In the genomic region with DNA sequence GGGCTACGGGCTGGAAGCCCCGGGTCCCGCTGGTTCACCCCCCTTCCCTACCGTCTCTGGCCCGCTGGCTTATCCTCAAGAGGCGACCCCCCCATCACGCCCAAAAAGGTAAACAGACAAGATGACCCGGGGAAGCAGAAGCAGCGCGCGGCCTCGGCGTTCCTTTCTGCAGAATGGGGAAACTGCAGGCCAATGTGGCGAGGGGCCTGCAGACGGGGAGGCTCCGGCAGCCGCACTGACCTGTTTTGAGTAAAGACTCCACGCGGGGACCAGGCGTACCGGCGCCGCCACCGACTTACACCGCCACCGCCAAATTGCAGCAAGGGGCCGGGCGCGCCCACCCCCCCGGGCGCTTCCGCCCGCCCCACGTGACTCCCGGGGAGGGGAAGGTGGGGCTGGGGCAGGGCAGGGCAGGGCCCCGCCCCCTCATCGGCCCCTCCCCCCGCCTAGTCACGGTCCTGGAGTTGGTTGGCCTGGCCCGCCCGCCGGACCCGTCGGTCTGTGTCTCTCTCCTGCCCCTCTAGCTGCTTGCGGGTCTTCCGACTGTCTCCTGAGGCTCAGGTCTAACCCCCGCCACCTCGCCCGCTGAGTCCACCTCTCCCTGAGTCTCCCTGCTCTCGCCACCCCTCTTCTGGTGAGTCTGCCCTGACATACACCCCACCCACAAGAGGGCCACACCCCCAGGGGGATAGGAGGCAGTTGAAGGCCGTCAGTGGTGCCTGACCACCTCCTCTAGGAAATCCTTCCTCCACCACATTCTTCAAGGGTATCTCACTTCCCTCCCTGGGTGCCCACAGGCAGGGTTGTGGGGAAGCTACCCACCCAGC, we compare ENCODE assay signal across 1 cellular context.
A peak's percentile ranks its signal among the peaks of the same experiment; 100 is the strongest.
TF ChIP-seq lines count a peak whose summit lies in the region.

A gene (minus strand): TSS at position 321 of the 827 bp plus-strand sequence. CDS start 25,280 bp downstream, outside the sequence.

TF ChIP-seq in HepG2, 621 proteins besides CTCF, POLR2A, EP300 and RAD21 (continued from another document and continues in another):
- TF ChIP-seq, protein P1, sequence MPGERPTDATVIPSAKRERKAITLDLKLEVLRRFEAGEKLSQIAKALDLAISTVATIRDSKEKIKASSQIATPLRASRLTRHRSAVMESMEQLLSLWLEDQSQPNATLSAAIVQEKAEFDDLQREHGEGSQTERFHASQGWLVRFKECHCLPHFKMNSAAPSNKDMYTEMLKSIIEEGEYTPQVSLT (CRISPR knock-in tag; IDR thresholded peaks at IDR 0.05; ENCODE audit: borderline replicate concordance, low read depth), result no peak
- TF ChIP-seq ZNF616 (CRISPR knock-in tag; IDR thresholded peaks at IDR 0.05; ENCODE audit: low read depth) (no peak), RAD51 (IDR thresholded peaks at IDR 0.05; ENCODE audit: borderline replicate concordance) (peak; percentile 61), SP2 (CRISPR knock-in tag; IDR thresholded peaks at IDR 0.05) (0 out of 2 replicates have a peak, but pooled peaks have one; percentile 37), SMAD9 (CRISPR knock-in tag; IDR thresholded peaks at IDR 0.05) (0 out of 2 replicates have a peak, but pooled peaks have one; percentile 21), RARG (CRISPR knock-in tag; IDR thresholded peaks at IDR 0.05; ENCODE audit: low read depth) (no peak), SIN3A (IDR thresholded peaks at IDR 0.05; ENCODE audit: borderline replicate concordance, low read depth, low read length) (peak; percentile 43; the same call in 1 of the 2 replicates), FOXK1 (CRISPR knock-in tag; IDR thresholded peaks at IDR 0.05; ENCODE audit: borderline replicate concordance, low read depth) (no peak; the same call in 1 of the 2 replicates), MEIS2 (CRISPR knock-in tag; IDR thresholded peaks at IDR 0.05) (no peak), ZNF775 (CRISPR knock-in tag; IDR thresholded peaks at IDR 0.05; ENCODE audit: borderline replicate concordance) (no peak), RBM22 (optimal IDR thresholded peaks at IDR 0.05; ENCODE audit: low read length) (peak; percentile 54), HES4 (CRISPR knock-in tag; IDR thresholded peaks at IDR 0.05; ENCODE audit: borderline replicate concordance) (0 out of 2 replicates have a peak, but pooled peaks have one; percentile 46), ELF1 (CRISPR knock-in tag; IDR thresholded peaks at IDR 0.05) (0 out of 2 replicates have a peak, but pooled peaks have one; percentile 6), RBM39 (IDR thresholded peaks at IDR 0.05; ENCODE audit: low read depth, low read length, poor library complexity, severe bottlenecking) (peak; percentile 65), CREM (IDR thresholded peaks at IDR 0.05) (no peak), CREM (CRISPR knock-in tag; IDR thresholded peaks at IDR 0.05) (no peak), KDM2A (CRISPR knock-in tag; IDR thresholded peaks at IDR 0.05; ENCODE audit: borderline replicate concordance, low read depth) (peak; percentile 79; the same call in 1 of the 2 replicates), KLF13 (CRISPR knock-in tag; IDR thresholded peaks at IDR 0.05) (no peak), ZSCAN25 (CRISPR knock-in tag; IDR thresholded peaks at IDR 0.05) (no peak), HNRNPK (IDR thresholded peaks at IDR 0.05; ENCODE audit: low read depth, low read length, poor library complexity, severe bottlenecking) (peak; percentile 63), MED1 (CRISPR knock-in tag; IDR thresholded peaks at IDR 0.05) (no peak; the same call in 1 of the 2 replicates), ZNF607 (CRISPR knock-in tag; IDR thresholded peaks at IDR 0.05; ENCODE audit: borderline replicate concordance) (peak; percentile 47; the same call in 1 of the 2 replicates), ZSCAN30 (CRISPR knock-in tag; IDR thresholded peaks at IDR 0.05) (0 out of 2 replicates have a peak, but pooled peaks have one; percentile 26)
- TF ChIP-seq, protein P2, sequence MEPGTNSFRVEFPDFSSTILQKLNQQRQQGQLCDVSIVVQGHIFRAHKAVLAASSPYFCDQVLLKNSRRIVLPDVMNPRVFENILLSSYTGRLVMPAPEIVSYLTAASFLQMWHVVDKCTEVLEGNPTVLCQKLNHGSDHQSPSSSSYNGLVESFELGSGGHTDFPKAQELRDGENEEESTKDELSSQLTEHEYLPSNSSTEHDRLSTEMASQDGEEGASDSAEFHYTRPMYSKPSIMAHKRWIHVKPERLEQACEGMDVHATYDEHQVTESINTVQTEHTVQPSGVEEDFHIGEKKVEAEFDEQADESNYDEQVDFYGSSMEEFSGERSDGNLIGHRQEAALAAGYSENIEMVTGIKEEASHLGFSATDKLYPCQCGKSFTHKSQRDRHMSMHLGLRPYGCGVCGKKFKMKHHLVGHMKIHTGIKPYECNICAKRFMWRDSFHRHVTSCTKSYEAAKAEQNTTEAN (CRISPR knock-in tag; conservative IDR thresholded peaks at IDR 0.05), result no peak
- TF ChIP-seq, protein P3, sequence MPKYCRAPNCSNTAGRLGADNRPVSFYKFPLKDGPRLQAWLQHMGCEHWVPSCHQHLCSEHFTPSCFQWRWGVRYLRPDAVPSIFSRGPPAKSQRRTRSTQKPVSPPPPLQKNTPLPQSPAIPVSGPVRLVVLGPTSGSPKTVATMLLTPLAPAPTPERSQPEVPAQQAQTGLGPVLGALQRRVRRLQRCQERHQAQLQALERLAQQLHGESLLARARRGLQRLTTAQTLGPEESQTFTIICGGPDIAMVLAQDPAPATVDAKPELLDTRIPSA (CRISPR knock-in tag; IDR thresholded peaks at IDR 0.05; ENCODE audit: borderline replicate concordance), result 0 out of 2 replicates have a peak, but pooled peaks have one; percentile 72
- TF ChIP-seq, protein P4, sequence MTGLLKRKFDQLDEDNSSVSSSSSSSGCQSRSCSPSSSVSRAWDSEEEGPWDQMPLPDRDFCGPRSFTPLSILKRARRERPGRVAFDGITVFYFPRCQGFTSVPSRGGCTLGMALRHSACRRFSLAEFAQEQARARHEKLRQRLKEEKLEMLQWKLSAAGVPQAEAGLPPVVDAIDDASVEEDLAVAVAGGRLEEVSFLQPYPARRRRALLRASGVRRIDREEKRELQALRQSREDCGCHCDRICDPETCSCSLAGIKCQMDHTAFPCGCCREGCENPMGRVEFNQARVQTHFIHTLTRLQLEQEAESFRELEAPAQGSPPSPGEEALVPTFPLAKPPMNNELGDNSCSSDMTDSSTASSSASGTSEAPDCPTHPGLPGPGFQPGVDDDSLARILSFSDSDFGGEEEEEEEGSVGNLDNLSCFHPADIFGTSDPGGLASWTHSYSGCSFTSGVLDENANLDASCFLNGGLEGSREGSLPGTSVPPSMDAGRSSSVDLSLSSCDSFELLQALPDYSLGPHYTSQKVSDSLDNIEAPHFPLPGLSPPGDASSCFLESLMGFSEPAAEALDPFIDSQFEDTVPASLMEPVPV (CRISPR knock-in tag; IDR thresholded peaks at IDR 0.05), result peak; percentile 70; the same call in 1 of the 2 replicates
- TF ChIP-seq, protein P5, sequence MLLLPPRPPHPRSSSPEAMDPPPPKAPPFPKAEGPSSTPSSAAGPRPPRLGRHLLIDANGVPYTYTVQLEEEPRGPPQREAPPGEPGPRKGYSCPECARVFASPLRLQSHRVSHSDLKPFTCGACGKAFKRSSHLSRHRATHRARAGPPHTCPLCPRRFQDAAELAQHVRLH (CRISPR knock-in tag; IDR thresholded peaks at IDR 0.05; ENCODE audit: borderline replicate concordance, low read depth), result no peak
- TF ChIP-seq, protein P6, sequence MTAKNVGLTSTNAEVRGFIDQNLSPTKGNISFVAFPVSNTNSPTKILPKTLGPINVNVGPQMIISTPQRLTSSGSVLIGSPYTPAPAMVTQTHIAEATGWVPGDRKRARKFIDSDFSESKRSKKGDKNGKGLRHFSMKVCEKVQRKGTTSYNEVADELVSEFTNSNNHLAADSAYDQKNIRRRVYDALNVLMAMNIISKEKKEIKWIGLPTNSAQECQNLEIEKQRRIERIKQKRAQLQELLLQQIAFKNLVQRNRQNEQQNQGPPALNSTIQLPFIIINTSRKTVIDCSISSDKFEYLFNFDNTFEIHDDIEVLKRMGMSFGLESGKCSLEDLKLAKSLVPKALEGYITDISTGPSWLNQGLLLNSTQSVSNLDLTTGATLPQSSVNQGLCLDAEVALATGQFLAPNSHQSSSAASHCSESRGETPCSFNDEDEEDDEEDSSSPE (CRISPR knock-in tag; IDR thresholded peaks at IDR 0.05), result peak; percentile 35; the same call in 1 of the 2 replicates
- TF ChIP-seq, protein P7, sequence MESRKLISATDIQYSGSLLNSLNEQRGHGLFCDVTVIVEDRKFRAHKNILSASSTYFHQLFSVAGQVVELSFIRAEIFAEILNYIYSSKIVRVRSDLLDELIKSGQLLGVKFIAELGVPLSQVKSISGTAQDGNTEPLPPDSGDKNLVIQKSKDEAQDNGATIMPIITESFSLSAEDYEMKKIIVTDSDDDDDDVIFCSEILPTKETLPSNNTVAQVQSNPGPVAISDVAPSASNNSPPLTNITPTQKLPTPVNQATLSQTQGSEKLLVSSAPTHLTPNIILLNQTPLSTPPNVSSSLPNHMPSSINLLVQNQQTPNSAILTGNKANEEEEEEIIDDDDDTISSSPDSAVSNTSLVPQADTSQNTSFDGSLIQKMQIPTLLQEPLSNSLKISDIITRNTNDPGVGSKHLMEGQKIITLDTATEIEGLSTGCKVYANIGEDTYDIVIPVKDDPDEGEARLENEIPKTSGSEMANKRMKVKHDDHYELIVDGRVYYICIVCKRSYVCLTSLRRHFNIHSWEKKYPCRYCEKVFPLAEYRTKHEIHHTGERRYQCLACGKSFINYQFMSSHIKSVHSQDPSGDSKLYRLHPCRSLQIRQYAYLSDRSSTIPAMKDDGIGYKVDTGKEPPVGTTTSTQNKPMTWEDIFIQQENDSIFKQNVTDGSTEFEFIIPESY (CRISPR knock-in tag; IDR thresholded peaks at IDR 0.05), result no peak
- TF ChIP-seq, protein P8, sequence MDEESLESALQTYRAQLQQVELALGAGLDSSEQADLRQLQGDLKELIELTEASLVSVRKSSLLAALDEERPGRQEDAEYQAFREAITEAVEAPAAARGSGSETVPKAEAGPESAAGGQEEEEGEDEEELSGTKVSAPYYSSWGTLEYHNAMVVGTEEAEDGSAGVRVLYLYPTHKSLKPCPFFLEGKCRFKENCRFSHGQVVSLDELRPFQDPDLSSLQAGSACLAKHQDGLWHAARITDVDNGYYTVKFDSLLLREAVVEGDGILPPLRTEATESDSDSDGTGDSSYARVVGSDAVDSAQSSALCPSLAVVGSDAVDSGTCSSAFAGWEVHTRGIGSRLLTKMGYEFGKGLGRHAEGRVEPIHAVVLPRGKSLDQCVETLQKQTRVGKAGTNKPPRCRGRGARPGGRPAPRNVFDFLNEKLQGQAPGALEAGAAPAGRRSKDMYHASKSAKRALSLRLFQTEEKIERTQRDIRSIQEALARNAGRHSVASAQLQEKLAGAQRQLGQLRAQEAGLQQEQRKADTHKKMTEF (CRISPR knock-in tag; IDR thresholded peaks at IDR 0.05), result peak; percentile 55; the same call in 1 of the 2 replicates
- TF ChIP-seq, protein P9, sequence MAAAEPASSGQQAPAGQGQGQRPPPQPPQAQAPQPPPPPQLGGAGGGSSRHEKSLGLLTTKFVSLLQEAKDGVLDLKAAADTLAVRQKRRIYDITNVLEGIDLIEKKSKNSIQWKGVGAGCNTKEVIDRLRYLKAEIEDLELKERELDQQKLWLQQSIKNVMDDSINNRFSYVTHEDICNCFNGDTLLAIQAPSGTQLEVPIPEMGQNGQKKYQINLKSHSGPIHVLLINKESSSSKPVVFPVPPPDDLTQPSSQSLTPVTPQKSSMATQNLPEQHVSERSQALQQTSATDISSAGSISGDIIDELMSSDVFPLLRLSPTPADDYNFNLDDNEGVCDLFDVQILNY (CRISPR knock-in tag; conservative IDR thresholded peaks at IDR 0.05), result no peak
- TF ChIP-seq, protein P10, sequence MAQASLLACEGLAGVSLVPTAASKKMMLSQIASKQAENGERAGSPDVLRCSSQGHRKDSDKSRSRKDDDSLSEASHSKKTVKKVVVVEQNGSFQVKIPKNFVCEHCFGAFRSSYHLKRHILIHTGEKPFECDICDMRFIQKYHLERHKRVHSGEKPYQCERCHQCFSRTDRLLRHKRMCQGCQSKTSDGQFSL (CRISPR knock-in tag; IDR thresholded peaks at IDR 0.05), result peak; percentile 56; the same call in 1 of the 2 replicates
- TF ChIP-seq, protein P11, sequence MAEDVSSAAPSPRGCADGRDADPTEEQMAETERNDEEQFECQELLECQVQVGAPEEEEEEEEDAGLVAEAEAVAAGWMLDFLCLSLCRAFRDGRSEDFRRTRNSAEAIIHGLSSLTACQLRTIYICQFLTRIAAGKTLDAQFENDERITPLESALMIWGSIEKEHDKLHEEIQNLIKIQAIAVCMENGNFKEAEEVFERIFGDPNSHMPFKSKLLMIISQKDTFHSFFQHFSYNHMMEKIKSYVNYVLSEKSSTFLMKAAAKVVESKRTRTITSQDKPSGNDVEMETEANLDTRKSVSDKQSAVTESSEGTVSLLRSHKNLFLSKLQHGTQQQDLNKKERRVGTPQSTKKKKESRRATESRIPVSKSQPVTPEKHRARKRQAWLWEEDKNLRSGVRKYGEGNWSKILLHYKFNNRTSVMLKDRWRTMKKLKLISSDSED (CRISPR knock-in tag; IDR thresholded peaks at IDR 0.05), result 0 out of 2 replicates have a peak, but pooled peaks have one; percentile 76
- TF ChIP-seq, protein P12, sequence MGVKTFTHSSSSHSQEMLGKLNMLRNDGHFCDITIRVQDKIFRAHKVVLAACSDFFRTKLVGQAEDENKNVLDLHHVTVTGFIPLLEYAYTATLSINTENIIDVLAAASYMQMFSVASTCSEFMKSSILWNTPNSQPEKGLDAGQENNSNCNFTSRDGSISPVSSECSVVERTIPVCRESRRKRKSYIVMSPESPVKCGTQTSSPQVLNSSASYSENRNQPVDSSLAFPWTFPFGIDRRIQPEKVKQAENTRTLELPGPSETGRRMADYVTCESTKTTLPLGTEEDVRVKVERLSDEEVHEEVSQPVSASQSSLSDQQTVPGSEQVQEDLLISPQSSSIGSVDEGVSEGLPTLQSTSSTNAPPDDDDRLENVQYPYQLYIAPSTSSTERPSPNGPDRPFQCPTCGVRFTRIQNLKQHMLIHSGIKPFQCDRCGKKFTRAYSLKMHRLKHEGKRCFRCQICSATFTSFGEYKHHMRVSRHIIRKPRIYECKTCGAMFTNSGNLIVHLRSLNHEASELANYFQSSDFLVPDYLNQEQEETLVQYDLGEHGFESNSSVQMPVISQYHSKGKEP (CRISPR knock-in tag; IDR thresholded peaks at IDR 0.05), result no peak
- TF ChIP-seq, protein P13, sequence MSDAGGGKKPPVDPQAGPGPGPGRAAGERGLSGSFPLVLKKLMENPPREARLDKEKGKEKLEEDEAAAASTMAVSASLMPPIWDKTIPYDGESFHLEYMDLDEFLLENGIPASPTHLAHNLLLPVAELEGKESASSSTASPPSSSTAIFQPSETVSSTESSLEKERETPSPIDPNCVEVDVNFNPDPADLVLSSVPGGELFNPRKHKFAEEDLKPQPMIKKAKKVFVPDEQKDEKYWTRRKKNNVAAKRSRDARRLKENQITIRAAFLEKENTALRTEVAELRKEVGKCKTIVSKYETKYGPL (CRISPR knock-in tag; IDR thresholded peaks at IDR 0.05), result no peak
